ENCODE assay signal across 1 cellular context in the genomic region with DNA sequence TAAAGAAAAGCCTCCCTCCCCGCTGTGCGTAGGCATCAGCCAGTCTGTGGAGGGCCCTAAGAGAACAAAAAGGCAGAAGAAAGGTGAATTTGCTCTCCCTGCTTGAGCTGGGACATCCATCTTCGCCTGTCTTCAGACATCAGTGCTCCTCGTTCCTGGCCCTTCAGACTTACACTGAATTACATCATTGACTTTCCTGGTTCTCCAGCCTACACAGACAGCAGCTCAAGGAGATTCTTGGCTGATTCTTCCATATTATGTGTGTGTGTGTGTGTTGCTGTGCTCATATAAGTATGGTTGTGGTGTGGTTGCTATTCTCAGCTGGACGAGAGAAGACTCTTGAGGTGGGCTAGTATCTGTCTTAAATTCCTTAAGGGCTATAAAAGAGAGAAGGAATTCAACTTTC.
TF ChIP-seq lines count a peak whose summit lies in the region.

No MANE protein-coding gene starts in this region.

TF ChIP-seq in K562, 482 proteins besides CTCF, POLR2A, EP300 and RAD21 (continued from another document):
- TF ChIP-seq, protein P1, sequence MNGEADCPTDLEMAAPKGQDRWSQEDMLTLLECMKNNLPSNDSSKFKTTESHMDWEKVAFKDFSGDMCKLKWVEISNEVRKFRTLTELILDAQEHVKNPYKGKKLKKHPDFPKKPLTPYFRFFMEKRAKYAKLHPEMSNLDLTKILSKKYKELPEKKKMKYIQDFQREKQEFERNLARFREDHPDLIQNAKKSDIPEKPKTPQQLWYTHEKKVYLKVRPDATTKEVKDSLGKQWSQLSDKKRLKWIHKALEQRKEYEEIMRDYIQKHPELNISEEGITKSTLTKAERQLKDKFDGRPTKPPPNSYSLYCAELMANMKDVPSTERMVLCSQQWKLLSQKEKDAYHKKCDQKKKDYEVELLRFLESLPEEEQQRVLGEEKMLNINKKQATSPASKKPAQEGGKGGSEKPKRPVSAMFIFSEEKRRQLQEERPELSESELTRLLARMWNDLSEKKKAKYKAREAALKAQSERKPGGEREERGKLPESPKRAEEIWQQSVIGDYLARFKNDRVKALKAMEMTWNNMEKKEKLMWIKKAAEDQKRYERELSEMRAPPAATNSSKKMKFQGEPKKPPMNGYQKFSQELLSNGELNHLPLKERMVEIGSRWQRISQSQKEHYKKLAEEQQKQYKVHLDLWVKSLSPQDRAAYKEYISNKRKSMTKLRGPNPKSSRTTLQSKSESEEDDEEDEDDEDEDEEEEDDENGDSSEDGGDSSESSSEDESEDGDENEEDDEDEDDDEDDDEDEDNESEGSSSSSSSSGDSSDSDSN (IDR thresholded peaks at IDR 0.05; ENCODE audit: borderline replicate concordance in 1 of 2, low read depth in 2 of 2, low read length in 2 of 2): no peak
- TF ChIP-seq, protein P2, sequence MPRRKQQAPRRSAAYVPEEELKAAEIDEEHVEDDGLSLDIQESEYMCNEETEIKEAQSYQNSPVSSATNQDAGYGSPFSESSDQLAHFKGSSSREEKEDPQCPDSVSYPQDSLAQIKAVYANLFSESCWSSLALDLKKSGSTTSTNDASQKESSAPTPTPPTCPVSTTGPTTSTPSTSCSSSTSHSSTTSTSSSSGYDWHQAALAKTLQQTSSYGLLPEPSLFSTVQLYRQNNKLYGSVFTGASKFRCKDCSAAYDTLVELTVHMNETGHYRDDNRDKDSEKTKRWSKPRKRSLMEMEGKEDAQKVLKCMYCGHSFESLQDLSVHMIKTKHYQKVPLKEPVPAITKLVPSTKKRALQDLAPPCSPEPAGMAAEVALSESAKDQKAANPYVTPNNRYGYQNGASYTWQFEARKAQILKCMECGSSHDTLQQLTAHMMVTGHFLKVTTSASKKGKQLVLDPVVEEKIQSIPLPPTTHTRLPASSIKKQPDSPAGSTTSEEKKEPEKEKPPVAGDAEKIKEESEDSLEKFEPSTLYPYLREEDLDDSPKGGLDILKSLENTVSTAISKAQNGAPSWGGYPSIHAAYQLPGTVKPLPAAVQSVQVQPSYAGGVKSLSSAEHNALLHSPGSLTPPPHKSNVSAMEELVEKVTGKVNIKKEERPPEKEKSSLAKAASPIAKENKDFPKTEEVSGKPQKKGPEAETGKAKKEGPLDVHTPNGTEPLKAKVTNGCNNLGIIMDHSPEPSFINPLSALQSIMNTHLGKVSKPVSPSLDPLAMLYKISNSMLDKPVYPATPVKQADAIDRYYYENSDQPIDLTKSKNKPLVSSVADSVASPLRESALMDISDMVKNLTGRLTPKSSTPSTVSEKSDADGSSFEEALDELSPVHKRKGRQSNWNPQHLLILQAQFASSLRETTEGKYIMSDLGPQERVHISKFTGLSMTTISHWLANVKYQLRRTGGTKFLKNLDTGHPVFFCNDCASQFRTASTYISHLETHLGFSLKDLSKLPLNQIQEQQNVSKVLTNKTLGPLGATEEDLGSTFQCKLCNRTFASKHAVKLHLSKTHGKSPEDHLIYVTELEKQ (CRISPR knock-in tag; IDR thresholded peaks at IDR 0.05): no peak
- no peak for TF ChIP-seq MCM2 (IDR thresholded peaks at IDR 0.05; ENCODE audit: low read depth)
- no peak for TF ChIP-seq ADNP (tag; IDR thresholded peaks at IDR 0.05)
- TF ChIP-seq ZNF384 (IDR thresholded peaks at IDR 0.05; ENCODE audit: low read depth, low read length): no peak
- 0 out of 2 replicates have a peak, but pooled peaks have one; percentile 24 for TF ChIP-seq CXXC5 (CRISPR knock-in tag; IDR thresholded peaks at IDR 0.05)
- no peak for TF ChIP-seq SMARCC2 (IDR thresholded peaks at IDR 0.05; ENCODE audit: low read depth)
- no peak for TF ChIP-seq ARID3A (IDR thresholded peaks at IDR 0.05; ENCODE audit: borderline replicate concordance, low read depth, low read length)
- peak; percentile 17; the same call in 1 of the 2 replicates for TF ChIP-seq SMARCA4 (IDR thresholded peaks at IDR 0.05)
- TF ChIP-seq CEBPG (CRISPR knock-in tag; IDR thresholded peaks at IDR 0.05): peak; percentile 36; the same call in 1 of the 2 replicates
- TF ChIP-seq CEBPG (tag; conservative IDR thresholded peaks at IDR 0.05 in 1 of 2, IDR thresholded peaks at IDR 0.05 in 1 of 2): peak in 1 of 2 experiments; percentile 84; a peak in 2 of 4 replicates
- no peak for TF ChIP-seq ZNF217 (CRISPR knock-in tag; IDR thresholded peaks at IDR 0.05)
- TF ChIP-seq GATA2 (CRISPR knock-in tag; IDR thresholded peaks at IDR 0.05): no peak
- TF ChIP-seq MEF2D (tag; conservative IDR thresholded peaks at IDR 0.05; ENCODE audit: low read depth): no peak
- TF ChIP-seq ZNF212 (CRISPR knock-in tag; IDR thresholded peaks at IDR 0.05): no peak
- TF ChIP-seq, protein P3, sequence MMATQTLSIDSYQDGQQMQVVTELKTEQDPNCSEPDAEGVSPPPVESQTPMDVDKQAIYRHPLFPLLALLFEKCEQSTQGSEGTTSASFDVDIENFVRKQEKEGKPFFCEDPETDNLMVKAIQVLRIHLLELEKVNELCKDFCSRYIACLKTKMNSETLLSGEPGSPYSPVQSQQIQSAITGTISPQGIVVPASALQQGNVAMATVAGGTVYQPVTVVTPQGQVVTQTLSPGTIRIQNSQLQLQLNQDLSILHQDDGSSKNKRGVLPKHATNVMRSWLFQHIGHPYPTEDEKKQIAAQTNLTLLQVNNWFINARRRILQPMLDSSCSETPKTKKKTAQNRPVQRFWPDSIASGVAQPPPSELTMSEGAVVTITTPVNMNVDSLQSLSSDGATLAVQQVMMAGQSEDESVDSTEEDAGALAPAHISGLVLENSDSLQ (IDR thresholded peaks at IDR 0.05): peak; percentile 60
- TF ChIP-seq ZNF408 (CRISPR knock-in tag; IDR thresholded peaks at IDR 0.05; ENCODE audit: low read depth): no peak
- TF ChIP-seq ZNF507 (tag; conservative IDR thresholded peaks at IDR 0.05): no peak
